ENCODE assay signal across 8 cellular contexts in the genomic region with DNA sequence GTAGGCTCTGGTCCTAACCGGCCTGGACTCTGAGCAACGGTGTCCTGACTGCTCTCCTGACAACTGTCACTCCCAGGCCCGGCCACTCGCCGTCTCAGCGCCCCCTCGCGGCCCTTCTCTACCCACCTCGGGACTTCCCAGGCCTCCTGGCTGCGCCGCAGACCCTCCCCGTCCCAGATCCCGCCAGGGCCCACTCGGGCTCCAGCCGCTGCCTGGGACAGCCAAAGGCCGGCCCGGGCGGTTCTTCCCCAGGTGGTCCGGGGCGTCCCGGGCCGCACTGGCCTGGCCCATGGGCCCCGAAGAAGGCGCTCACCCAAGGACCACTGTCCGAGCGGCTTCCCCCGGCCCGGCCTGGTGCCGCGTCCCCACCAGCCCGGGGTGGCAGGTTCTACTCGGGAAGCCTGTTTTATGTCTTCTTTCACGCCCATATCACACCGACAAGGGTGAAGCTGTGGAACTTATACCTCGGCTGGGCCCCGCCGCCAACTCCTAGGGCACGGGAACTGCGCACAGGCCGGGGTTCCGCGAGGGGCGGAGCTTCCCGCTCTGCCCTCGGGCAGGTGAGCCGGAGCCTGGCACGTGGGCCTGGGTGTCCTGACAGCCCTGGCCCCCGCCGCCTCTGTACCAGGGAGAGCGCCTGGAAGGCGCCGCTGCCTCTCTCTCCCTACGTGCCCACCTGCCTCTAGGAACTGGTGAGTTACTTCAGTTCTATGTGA.
DNase-seq lines count a peak whose midpoint lies in the region; ATAC-seq, FAIRE-seq and TF ChIP-seq lines count a peak whose summit lies in the region.

No MANE protein-coding gene starts in this region.

- in situ Hi-C loops in gastrocnemius medialis (cut with MboI; ENCODE audit: low sequenced_read_pairs in 4 of 4), result no loop called here

- peaks cover 7% of the 10 kb centered on the region for H3K4me1 Mint-ChIP-seq in T-helper 1 cell treated with Interleukin-12 subunit alpha and Interleukin-12 subunit beta and Interleukin-4 antibody, amounts not matched to agents 30 μg/mL and 1 μg/mL, for 36 hours (ENCODE audit: low read depth)
- H3K4me1 Mint-ChIP-seq in astrocyte (ENCODE audit: low read depth, unreplicated experiment), result no peaks in the 10 kb centered on the region

- H3K27ac Mint-ChIP-seq in T-helper 1 cell treated with Interleukin-12 subunit alpha and Interleukin-12 subunit beta and Interleukin-4 antibody, amounts not matched to agents 30 μg/mL and 1 μg/mL, for 36 hours, result peak overlapping the region; percentile 58
- H3K27ac Mint-ChIP-seq in astrocyte (ENCODE audit: unreplicated experiment), result no peak overlapping the region

- peak overlapping the region; percentile 77 for H3K4me3 Mint-ChIP-seq in T-helper 1 cell treated with Interleukin-12 subunit alpha and Interleukin-12 subunit beta and Interleukin-4 antibody, amounts not matched to agents 30 μg/mL and 1 μg/mL, for 36 hours
- H3K4me3 Mint-ChIP-seq in astrocyte (ENCODE audit: unreplicated experiment), result no peak overlapping the region

- no peaks in the 10 kb centered on the region for H3K9me3 Mint-ChIP-seq in T-helper 1 cell treated with Interleukin-12 subunit alpha and Interleukin-12 subunit beta and Interleukin-4 antibody, amounts not matched to agents 30 μg/mL and 1 μg/mL, for 36 hours
- H3K9me3 Mint-ChIP-seq in astrocyte (ENCODE audit: unreplicated experiment), result no peaks in the 10 kb centered on the region

- peak overlapping the region; percentile 85 for H2AFZ ChIP-seq in astrocyte (ENCODE audit: low read depth, low read length)

- H3K9ac ChIP-seq in astrocyte (ENCODE audit: low read length) (peak overlapping the region; percentile 70), iPS-15b (ENCODE audit: low read depth, low read length) (peak overlapping the region; percentile 30)

- TF ChIP-seq POLR2A in gastrocnemius medialis (IDR thresholded peaks at IDR 0.05), result no peak

- peak overlapping the region; percentile 51 for H3K4me3 ChIP-seq in astrocyte (ENCODE audit: insufficient read depth, low read depth, low read length)
- peak overlapping the region; percentile 60 for H3K4me3 ChIP-seq in iPS-15b (ENCODE audit: low read depth, low read length)
- H3K4me3 ChIP-seq in gastrocnemius medialis, result peak overlapping the region; percentile 35 to 64 (median 43)

- no peaks in the 10 kb centered on the region for H3K27me3 Mint-ChIP-seq in T-helper 1 cell treated with Interleukin-12 subunit alpha and Interleukin-12 subunit beta and Interleukin-4 antibody, amounts not matched to agents 30 μg/mL and 1 μg/mL, for 36 hours (ENCODE audit: low read depth)
- H3K27me3 Mint-ChIP-seq in astrocyte (ENCODE audit: low read depth, unreplicated experiment), result peaks cover 2% of the 10 kb centered on the region

- H3K4me2 ChIP-seq in astrocyte (ENCODE audit: low read length), result peak overlapping the region; percentile 86

- no peaks in the 10 kb centered on the region for H3K4me1 ChIP-seq in astrocyte (ENCODE audit: insufficient read depth, low read length)
- H3K4me1 ChIP-seq in iPS-15b (ENCODE audit: control insufficient read depth, insufficient read depth, low read length), result no peaks in the 10 kb centered on the region
- H3K4me1 ChIP-seq in gastrocnemius medialis, result no peaks in the 10 kb centered on the region

- no peak for FAIRE-seq in astrocyte (lab: Jason Lieb, UNC)

- no peaks in the 10 kb centered on the region for H3K79me2 ChIP-seq in astrocyte (ENCODE audit: insufficient read depth, low read length)

- no peaks in the 10 kb centered on the region for H3K9me3 ChIP-seq in astrocyte (ENCODE audit: insufficient read depth, low read depth, low read length)
- H3K9me3 ChIP-seq in iPS-15b (ENCODE audit: control insufficient read depth, insufficient read depth, low read length), result no peaks in the 10 kb centered on the region
- H3K9me3 ChIP-seq in gastrocnemius medialis, result no peaks in the 10 kb centered on the region

- peak; percentile 96 for ATAC-seq in GM19328 (IDR thresholded peaks at IDR 0.05; ENCODE audit: unreplicated experiment)
- ATAC-seq in HG03520 (IDR thresholded peaks at IDR 0.05; ENCODE audit: unreplicated experiment), result peak; percentile 93
- peak in 1 of 2 donors; percentile 88 for ATAC-seq in gastrocnemius medialis

- H3K27ac ChIP-seq in astrocyte (ENCODE audit: low read depth, low read length), result no peak overlapping the region
- peak overlapping the region in 3 of 4 donors; percentile 10 to 51 (median 35) for H3K27ac ChIP-seq in gastrocnemius medialis

- no peaks in the 10 kb centered on the region for H4K20me1 ChIP-seq in astrocyte (ENCODE audit: insufficient read depth, low read length)

- peak; percentile 25 for TF ChIP-seq CTCF in astrocyte (IDR thresholded peaks at IDR 0.05; ENCODE audit: insufficient read depth, low read depth, low read length)
- TF ChIP-seq CTCF in gastrocnemius medialis (IDR thresholded peaks at IDR 0.05 in 4 of 5, conservative IDR thresholded peaks at IDR 0.05 in 1 of 5), result peak in 4 of 5 experiments; percentile 23 to 45 (median 34)

- no peaks in the 10 kb centered on the region for H3K27me3 ChIP-seq in astrocyte (ENCODE audit: insufficient read depth, low read length)
- peaks cover 9% of the 10 kb centered on the region for H3K27me3 ChIP-seq in iPS-15b (ENCODE audit: control insufficient read depth, insufficient read depth, low read length)
- H3K27me3 ChIP-seq in gastrocnemius medialis, result peaks cover 0 to 4% (median 0%) of the 10 kb centered on the region in 3 donors

- H3K36me3 Mint-ChIP-seq in T-helper 1 cell treated with Interleukin-12 subunit alpha and Interleukin-12 subunit beta and Interleukin-4 antibody, amounts not matched to agents 30 μg/mL and 1 μg/mL, for 36 hours (ENCODE audit: low read depth), result no peaks in the 10 kb centered on the region
- H3K36me3 Mint-ChIP-seq in astrocyte (ENCODE audit: low read depth, unreplicated experiment), result no peaks in the 10 kb centered on the region

- intact Hi-C loops in gastrocnemius medialis (cut with DNase I; ENCODE audit: low total_unique reads), result no loop called here

- H3K36me3 ChIP-seq in astrocyte (ENCODE audit: insufficient read depth, low read length), result no peaks in the 10 kb centered on the region
- H3K36me3 ChIP-seq in iPS-15b (ENCODE audit: control insufficient read depth, insufficient read depth, low read length), result no peaks in the 10 kb centered on the region
- H3K36me3 ChIP-seq in gastrocnemius medialis, result no peaks in the 10 kb centered on the region

- DNase-seq in Ammon's horn (ENCODE audit: low spot score), result peak; percentile 83
- peak; percentile 1 for DNase-seq in astrocyte (ENCODE audit: low read depth)
- peak in 1 of 2 donors; percentile 53 for DNase-seq in gastrocnemius medialis
- DNase-seq in NCI-H1048 (lab: John Stamatoyannopoulos, UW), result no peak
